ENCODE assay signal across 9 cellular contexts in the genomic region with DNA sequence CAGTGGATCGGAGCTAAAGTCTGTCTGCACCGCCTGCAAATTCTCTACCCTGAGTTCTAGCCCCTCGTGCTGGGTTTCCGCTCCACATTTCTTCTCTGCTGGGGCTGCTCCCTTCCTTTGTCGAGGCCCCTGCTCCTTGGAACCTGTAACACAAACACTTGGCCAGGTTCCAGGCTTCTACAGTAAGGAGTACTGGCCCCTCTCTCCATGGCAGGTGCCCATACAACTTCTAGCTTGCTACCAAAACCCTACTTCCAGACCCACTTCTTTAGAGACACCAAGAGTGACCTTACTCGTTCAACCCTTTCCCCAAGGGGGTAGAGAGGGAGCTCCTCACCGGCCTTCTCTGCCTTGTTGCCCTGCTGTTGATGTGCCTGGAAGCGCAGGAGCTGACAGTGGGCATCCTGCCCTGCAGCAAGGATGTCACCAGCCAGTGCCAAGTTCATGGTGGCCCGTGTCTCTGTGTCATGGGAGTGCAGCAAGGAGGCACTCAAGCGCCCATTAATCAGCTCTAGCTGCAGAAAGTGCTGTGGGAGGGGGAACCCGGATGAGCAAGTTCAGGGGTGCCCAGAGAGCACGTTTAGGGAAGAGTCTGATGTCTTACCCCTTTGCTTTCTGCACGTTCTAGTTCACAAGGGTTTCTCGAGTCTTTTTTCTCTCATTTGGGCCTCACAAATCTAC. TPM values are rescaled to one million over a fixed set of nuclear protein-coding genes. Genes with fewer than 3 reads are reported as not detected.
DNase-seq lines count a peak whose midpoint lies in the region; ATAC-seq, FAIRE-seq and TF ChIP-seq lines count a peak whose summit lies in the region.
"Had no signal": no experiment of that assay in that cellular context is flagged by ENCODE, and none has a peak within 500 bp of the region (broad histone marks: within the 10 kb centered on the region; RNA-seq: fewer than 3 reads in every experiment).

No MANE protein-coding gene starts in this region.

- no peaks in the 10 kb centered on the region for H3K27me3 Mint-ChIP-seq in T-helper 2 cell treated with Interferon-gamma antibody and Interleukin-4, amounts not matched to agents 5 μg/mL and 100 μg/mL, for 36 hours (ENCODE audit: low read depth)

- intact Hi-C loops in esophagus squamous epithelium (cut with DNase I) = no loop called here

- no peak for TF ChIP-seq CTCF in GM20000 (IDR thresholded peaks at IDR 0.05; ENCODE audit: extremely low read depth, missing control alignments)
- no peak for TF ChIP-seq CTCF in esophagus squamous epithelium (IDR thresholded peaks at IDR 0.05)
- TF ChIP-seq CTCF in parathyroid adenoma (IDR thresholded peaks at IDR 0.05) = no peak
- no peak for TF ChIP-seq CTCF in D721Med (IDR thresholded peaks at IDR 0.05; ENCODE audit: insufficient read depth, missing control alignments)

- H3K9me3 ChIP-seq in esophagus squamous epithelium (no peaks in the 10 kb centered on the region), parathyroid adenoma (ENCODE audit: control insufficient read depth, low read length) (no peaks in the 10 kb centered on the region)

- H3K9ac ChIP-seq in parathyroid adenoma = no peak overlapping the region

- H3K36me3 Mint-ChIP-seq in T-helper 2 cell treated with Interferon-gamma antibody and Interleukin-4, amounts not matched to agents 5 μg/mL and 100 μg/mL, for 36 hours (ENCODE audit: low read depth) = peaks cover 35% of the 10 kb centered on the region

- H2AFZ ChIP-seq in parathyroid adenoma = no peak overlapping the region

- H3K4me2 ChIP-seq in parathyroid adenoma (ENCODE audit: low read length) = peak overlapping the region; percentile 95

- H3K79me2 ChIP-seq in parathyroid adenoma = peaks cover 7% of the 10 kb centered on the region

- H3K4me1 Mint-ChIP-seq in T-helper 2 cell treated with Interferon-gamma antibody and Interleukin-4, amounts not matched to agents 5 μg/mL and 100 μg/mL, for 36 hours (ENCODE audit: low read depth) = peaks cover 16% of the 10 kb centered on the region

- H3K27me3 ChIP-seq in esophagus squamous epithelium (no peaks in the 10 kb centered on the region), parathyroid adenoma (ENCODE audit: control insufficient read depth, insufficient read depth, low read length) (no peaks in the 10 kb centered on the region)

- H3K4me3 Mint-ChIP-seq in T-helper 2 cell treated with Interferon-gamma antibody and Interleukin-4, amounts not matched to agents 5 μg/mL and 100 μg/mL, for 36 hours = peak overlapping the region; percentile 95

- H3K36me3 ChIP-seq in esophagus squamous epithelium (peaks cover 15 to 39% (median 22%) of the 10 kb centered on the region in 3 donors), parathyroid adenoma (ENCODE audit: control insufficient read depth, insufficient read depth, low read length) (no peaks in the 10 kb centered on the region)

- DNase-seq in GM20000 (ENCODE audit: low spot score) = peak; percentile 53
- peak; percentile 25 for DNase-seq in T-helper 2 cell treated with Interferon-gamma antibody and Interleukin-4, amounts not matched to agents 5 μg/mL and 100 μg/mL, for 36 hours (ENCODE audit: low spot score)
- no peak for DNase-seq in esophagus squamous epithelium (lab: John Stamatoyannopoulos, UW)
- no peak for DNase-seq in D721Med (ENCODE audit: insufficient read length, low spot score)
- no peak for DNase-seq in NOMO-1 treated with dmso at 0.1 percent for 144 hours (lab: John Stamatoyannopoulos, UW; ENCODE audit: unreplicated experiment)

- WGBS in esophagus squamous epithelium, 2 donors = 39 to 41% methylated on average over 14 of the region's 14 CpGs

- peak overlapping the region; percentile 82 for H3K27ac Mint-ChIP-seq in T-helper 2 cell treated with Interferon-gamma antibody and Interleukin-4, amounts not matched to agents 5 μg/mL and 100 μg/mL, for 36 hours

- no peaks in the 10 kb centered on the region for H3K9me3 Mint-ChIP-seq in T-helper 2 cell treated with Interferon-gamma antibody and Interleukin-4, amounts not matched to agents 5 μg/mL and 100 μg/mL, for 36 hours

- ATAC-seq in HG02885 (IDR thresholded peaks at IDR 0.05; ENCODE audit: poor library complexity, unreplicated experiment) = no peak
- ATAC-seq in GM21717 (IDR thresholded peaks at IDR 0.05; ENCODE audit: unreplicated experiment) = no peak

- H3K4me1 ChIP-seq in esophagus squamous epithelium = peaks cover 12 to 28% (median 13%) of the 10 kb centered on the region in 3 donors
- H3K4me1 ChIP-seq in parathyroid adenoma = peaks cover 9% of the 10 kb centered on the region

- H3K4me3 ChIP-seq in esophagus squamous epithelium = peak overlapping the region; percentile 62 to 97 (median 94)
- H3K4me3 ChIP-seq in parathyroid adenoma (ENCODE audit: low read depth, low read length) = peak overlapping the region; percentile 97

- TF ChIP-seq POLR2A in esophagus squamous epithelium (IDR thresholded peaks at IDR 0.05) = no peak

- no peak for FAIRE-seq in D721Med (lab: Jason Lieb, UNC)

- H3K27ac ChIP-seq in esophagus squamous epithelium (peak overlapping the region in 3 of 4 donors; percentile 86 to 95 (median 89)), parathyroid adenoma (no peak overlapping the region)

RNA-seq across cellular contexts. Expression of gene PREB, which starts 1.1 kb away (rescaled TPM):
- total RNA-seq in esophagus squamous epithelium = 10 to 100 TPM; 45.5 to 77.9 (median 53.9) TPM

RNA-seq across cellular contexts. Expression of gene PRR30, which starts 5.9 kb away (rescaled TPM):
- total RNA-seq in esophagus squamous epithelium = not detected
- total RNA-seq: RPMI7951 had no signal

RNA-seq across cellular contexts. Expression of gene ABHD1, which starts 9.7 kb away (rescaled TPM):
- total RNA-seq in esophagus squamous epithelium = not detected

RNA-seq across cellular contexts. Expression of gene CGREF1, which starts 14.4 kb away (rescaled TPM):
- total RNA-seq in esophagus squamous epithelium = 1 to 10 TPM; 2.6 to 6.1 (median 3.9) TPM

RNA-seq across cellular contexts. Expression of gene TCF23, which starts 15.5 kb away (rescaled TPM):
- not detected for total RNA-seq in esophagus squamous epithelium
- total RNA-seq: RPMI7951 had no signal

Comparison
In these comparisons a context has a peak if more than half of its experiments do, and no peak if none do; other contexts are left out.
1. DNase-seq: peak in GM20000 (single experiment) and T-helper 2 cell treated with Interferon-gamma antibody and Interleukin-4, amounts not matched to agents 5 μg/mL and 100 μg/mL, for 36 hours (single experiment); none in esophagus squamous epithelium (single experiment), D721Med (single experiment) and NOMO-1 treated with dmso at 0.1 percent for 144 hours (single experiment).